ENCODE assay signal across 1 cellular context in genomic region chr6:31243508-31243907, GRCh38.
TF ChIP-seq lines count a peak whose summit lies in the region.

No MANE protein-coding gene starts in this region.

TF ChIP-seq in H1, 55 proteins besides CTCF, POLR2A, EP300 and RAD21 (continued from another document):
- TF ChIP-seq CHD7 (IDR thresholded peaks at IDR 0.05; ENCODE audit: insufficient replicate concordance, low read length): no peak
- TF ChIP-seq CREB1 (IDR thresholded peaks at IDR 0.05): no peak
- TF ChIP-seq EZH2 (IDR thresholded peaks at IDR 0.05; ENCODE audit: low read depth, low read length, severe bottlenecking): no peak
- TF ChIP-seq FOSL1 (IDR thresholded peaks at IDR 0.05; ENCODE audit: insufficient read depth, low read depth, low read length): no peak
- TF ChIP-seq TEAD4 (IDR thresholded peaks at IDR 0.05; ENCODE audit: low read depth, low read length): no peak
- TF ChIP-seq CBX8 (IDR thresholded peaks at IDR 0.05; ENCODE audit: borderline replicate concordance, low read depth, low read length): no peak
- TF ChIP-seq SIX5 (IDR thresholded peaks at IDR 0.05; ENCODE audit: low read depth, low read length): no peak
- TF ChIP-seq SAP30 (IDR thresholded peaks at IDR 0.05; ENCODE audit: insufficient read depth, insufficient replicate concordance, low read length): no peak
- no peak for TF ChIP-seq BRCA1 (IDR thresholded peaks at IDR 0.05; ENCODE audit: low read depth, low read length)
TF ChIP-seq in H1: peak in this region for 0.
